ENCODE assay signal across 1 cellular context in the genomic region with DNA sequence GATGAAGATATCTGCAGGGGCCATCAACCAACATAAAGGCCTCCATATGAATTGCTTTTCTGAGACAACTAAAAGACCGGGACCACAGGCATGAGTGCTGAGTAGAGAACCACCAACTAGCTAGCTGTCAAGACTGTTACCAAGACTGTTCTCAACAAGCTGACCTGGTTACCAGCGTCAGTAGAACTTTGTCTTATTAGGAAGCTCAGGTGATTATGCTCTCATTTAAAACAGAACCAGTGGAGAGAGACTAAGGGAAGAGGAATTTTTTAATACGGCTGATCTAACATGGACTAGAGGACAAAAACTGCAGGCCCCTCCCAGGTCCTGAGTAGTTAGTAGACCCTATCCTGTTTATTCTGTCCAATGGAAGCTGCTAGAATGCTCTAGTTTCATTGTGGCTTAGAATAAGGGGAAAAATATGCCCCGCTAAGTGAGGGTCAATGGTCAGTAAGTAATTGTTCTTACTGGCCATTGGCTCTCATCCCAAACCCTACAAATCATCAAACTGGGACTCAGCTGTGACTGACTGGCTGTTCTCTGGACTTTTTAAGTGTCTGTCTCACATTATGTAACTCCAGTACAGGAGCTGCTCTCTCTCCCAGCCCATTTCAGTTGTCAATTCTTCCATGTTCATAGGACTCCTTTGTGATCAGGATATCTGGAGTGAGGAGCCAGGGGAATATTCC.
TF ChIP-seq lines count a peak whose summit lies in the region.

No MANE protein-coding gene starts in this region.

TF ChIP-seq in IMR-90, 13 proteins besides CTCF, POLR2A, EP300 and RAD21:
- TF ChIP-seq MXI1 (IDR thresholded peaks at IDR 0.05; ENCODE audit: borderline replicate concordance, low read depth, low read length) (no peak), RFX5 (IDR thresholded peaks at IDR 0.05; ENCODE audit: low read depth, low read length) (no peak), NFE2L2 (IDR thresholded peaks at IDR 0.05; ENCODE audit: low read depth, low read length) (no peak), RCOR1 (IDR thresholded peaks at IDR 0.05; ENCODE audit: insufficient replicate concordance, low read length) (no peak), CEBPB (IDR thresholded peaks at IDR 0.05; ENCODE audit: low read depth, low read length) (no peak), MAZ (IDR thresholded peaks at IDR 0.05; ENCODE audit: borderline replicate concordance, low read depth, low read length) (no peak), SMC3 (IDR thresholded peaks at IDR 0.05; ENCODE audit: low read depth, low read length) (no peak), MAFK (IDR thresholded peaks at IDR 0.05; ENCODE audit: low read depth, low read length) (no peak), FOS (IDR thresholded peaks at IDR 0.05; ENCODE audit: low read depth, low read length) (no peak), BHLHE40 (IDR thresholded peaks at IDR 0.05; ENCODE audit: low read depth, low read length) (no peak), CHD1 (IDR thresholded peaks at IDR 0.05; ENCODE audit: low read depth, low read length) (no peak)
- TF ChIP-seq, protein P1, sequence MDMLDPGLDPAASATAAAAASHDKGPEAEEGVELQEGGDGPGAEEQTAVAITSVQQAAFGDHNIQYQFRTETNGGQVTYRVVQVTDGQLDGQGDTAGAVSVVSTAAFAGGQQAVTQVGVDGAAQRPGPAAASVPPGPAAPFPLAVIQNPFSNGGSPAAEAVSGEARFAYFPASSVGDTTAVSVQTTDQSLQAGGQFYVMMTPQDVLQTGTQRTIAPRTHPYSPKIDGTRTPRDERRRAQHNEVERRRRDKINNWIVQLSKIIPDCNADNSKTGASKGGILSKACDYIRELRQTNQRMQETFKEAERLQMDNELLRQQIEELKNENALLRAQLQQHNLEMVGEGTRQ (IDR thresholded peaks at IDR 0.05; ENCODE audit: low read depth, low read length) = no peak
- TF ChIP-seq, protein P2, sequence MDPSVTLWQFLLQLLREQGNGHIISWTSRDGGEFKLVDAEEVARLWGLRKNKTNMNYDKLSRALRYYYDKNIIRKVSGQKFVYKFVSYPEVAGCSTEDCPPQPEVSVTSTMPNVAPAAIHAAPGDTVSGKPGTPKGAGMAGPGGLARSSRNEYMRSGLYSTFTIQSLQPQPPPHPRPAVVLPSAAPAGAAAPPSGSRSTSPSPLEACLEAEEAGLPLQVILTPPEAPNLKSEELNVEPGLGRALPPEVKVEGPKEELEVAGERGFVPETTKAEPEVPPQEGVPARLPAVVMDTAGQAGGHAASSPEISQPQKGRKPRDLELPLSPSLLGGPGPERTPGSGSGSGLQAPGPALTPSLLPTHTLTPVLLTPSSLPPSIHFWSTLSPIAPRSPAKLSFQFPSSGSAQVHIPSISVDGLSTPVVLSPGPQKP (IDR thresholded peaks at IDR 0.05; ENCODE audit: borderline replicate concordance, low read depth, low read length) = no peak
